8 cellular contexts compared by ENCODE assay signal in genomic region chr12:52151859-52152783, GRCh38. TPM values are rescaled to one million over a fixed set of nuclear protein-coding genes. Genes with fewer than 3 reads are reported as not detected.
DNase-seq lines count a peak whose midpoint lies in the region; ATAC-seq and TF ChIP-seq lines count a peak whose summit lies in the region.

No MANE protein-coding gene starts in this region.

- no peaks in the 10 kb centered on the region for H4K20me1 ChIP-seq in hepatocyte (ENCODE audit: insufficient read depth, poor library complexity, severe bottlenecking)

- H3K9ac ChIP-seq in adipocyte (ENCODE audit: low read length) = peak overlapping the region; percentile 60

- DNase-seq in ACHN (peak; percentile 85), H7 (peak; percentile 98), T follicular helper cell (ENCODE audit: low read depth) (peak; percentile 69), adipocyte (ENCODE audit: low read depth) (peak; percentile 32), hepatocyte (ENCODE audit: low spot score) (peak; percentile 91), hippocampal formation (lab: John Stamatoyannopoulos, UW) (no peak)

- in situ Hi-C loops in ACHN (cut with HindIII; ENCODE audit: low pct_ligation_motif_present, low pct_unique_long_range_greater_than_20kb, low sequenced_read_pairs) = no loop called here

- H3K9me3 ChIP-seq in adipocyte (ENCODE audit: control insufficient read depth, low read length) (no peaks in the 10 kb centered on the region), hepatocyte (ENCODE audit: low read depth) (no peaks in the 10 kb centered on the region)

- no peak for ATAC-seq in GM21381 (IDR thresholded peaks at IDR 0.05; ENCODE audit: unreplicated experiment)

- peaks cover 34% of the 10 kb centered on the region for H3K4me1 ChIP-seq in adipocyte (ENCODE audit: control insufficient read depth, insufficient read depth, low read length)
- peaks cover 42% of the 10 kb centered on the region for H3K4me1 ChIP-seq in hepatocyte (ENCODE audit: insufficient read depth)

- H3K36me3 ChIP-seq in H7 (replicated peaks; ENCODE audit: control insufficient read depth, insufficient read depth, low read length) (no peaks in the 10 kb centered on the region), adipocyte (ENCODE audit: control insufficient read depth, insufficient read depth, low read length, severe bottlenecking) (no peaks in the 10 kb centered on the region), hepatocyte (replicated peaks; ENCODE audit: insufficient read depth, low read depth) (no peaks in the 10 kb centered on the region)

- no peak overlapping the region for H3K27ac ChIP-seq in hepatocyte
- peak overlapping the region; percentile 42 to 99 (median 97) for H3K27ac ChIP-seq in skin epidermis

- TF ChIP-seq CTCF in hepatocyte (IDR thresholded peaks at IDR 0.05; ENCODE audit: poor library complexity) = peak; percentile 95

- 34% methylated on average over 43 of the region's 62 CpGs for WGBS in hepatocyte (ENCODE audit: low lambda C conversion rate, missing lambda C conversion rate)

- H2AFZ ChIP-seq in hepatocyte = no peak overlapping the region

- peak overlapping the region; percentile 85 for H3K4me2 ChIP-seq in hepatocyte

- H3K4me3 ChIP-seq in H7 (ENCODE audit: insufficient read depth, low read depth, low read length) (peak overlapping the region; percentile 8; the same call in 1 of the 2 replicates), adipocyte (ENCODE audit: low read length) (peak overlapping the region; percentile 47), hepatocyte (no peak overlapping the region), skin epidermis (peak overlapping the region in 5 of 7 experiments; percentile 13 to 36 (median 17))

- H3K79me2 ChIP-seq in hepatocyte = no peaks in the 10 kb centered on the region

- H3K27me3 ChIP-seq in H7 (ENCODE audit: control insufficient read depth, insufficient read depth, low read length) = no peaks in the 10 kb centered on the region
- no peaks in the 10 kb centered on the region for H3K27me3 ChIP-seq in adipocyte (replicated peaks; ENCODE audit: control insufficient read depth, insufficient read depth, low read length)
- no peaks in the 10 kb centered on the region for H3K27me3 ChIP-seq in hepatocyte

- H3K9me2 ChIP-seq in hepatocyte (replicated peaks; ENCODE audit: insufficient read depth) = no peaks in the 10 kb centered on the region

RNA-seq across cellular contexts. Expression of gene KRT80, which starts 39.7 kb away (rescaled TPM):
- total RNA-seq in H7 (2014; rRNA removed; shearing (Covaris generic)) = not detected in 2 replicates
- 0.28 and 0.77 TPM in 2 replicates for total RNA-seq in hepatocyte
- 1.2 and 1.5 TPM in 2 replicates for polyA plus RNA-seq in hepatocyte

Comparison
In these comparisons a context has a peak if more than half of its experiments do, and no peak if none do; other contexts are left out.
1. DNase-seq: peak in ACHN (single experiment), H7 (single experiment), T follicular helper cell (single experiment), adipocyte (single experiment) and hepatocyte (single experiment); none in hippocampal formation (0 of 2).